ENCODE assay signal across 8 cellular contexts in genomic region chrX:283115-283845, GRCh38. TPM values are rescaled to one million over a fixed set of nuclear protein-coding genes. Genes with fewer than 3 reads are reported as not detected.
A peak's percentile ranks its signal among the peaks of the same experiment; 100 is the strongest.
DNase-seq lines count a peak whose midpoint lies in the region; ATAC-seq and TF ChIP-seq lines count a peak whose summit lies in the region.

No MANE protein-coding gene starts in this region.

- CTCF ChIA-PET in GM10248 (lab: Yijun Ruan, JAX) (no interaction called here), Panc1 (lab: Charles Lee) (no interaction called here)

- no peaks in the 10 kb centered on the region for H3K27me3 Mint-ChIP-seq in activated naive CD8-positive, alpha-beta T cell treated with anti-CD3 and anti-CD28 coated beads, Interleukin-2, amount 50 U/mL, for 24 hours

- H3K36me3 Mint-ChIP-seq in activated naive CD8-positive, alpha-beta T cell treated with anti-CD3 and anti-CD28 coated beads, Interleukin-2, amount 50 U/mL, for 24 hours (ENCODE audit: low read depth): peaks cover 14% of the 10 kb centered on the region

- TF ChIP-seq CTCF in GM10248 (IDR thresholded peaks at IDR 0.05; ENCODE audit: control extremely low read depth, extremely low read depth, low read depth, missing control alignments): no peak
- no peak for TF ChIP-seq CTCF in Panc1 (IDR thresholded peaks at IDR 0.05)
- no peak for TF ChIP-seq CTCF in gastrocnemius medialis (IDR thresholded peaks at IDR 0.05 in 4 of 5, conservative IDR thresholded peaks at IDR 0.05 in 1 of 5)

- intact Hi-C loops in Panc1 (cut with micrococcal nuclease; ENCODE audit: unreplicated experiment): no loop called here
- intact Hi-C loops in gastrocnemius medialis (cut with DNase I; ENCODE audit: low total_unique reads): no loop called here

- H3K9me3 ChIP-seq in Panc1 (ENCODE audit: control insufficient read depth, insufficient read depth, low read depth, low read length): no peaks in the 10 kb centered on the region
- no peaks in the 10 kb centered on the region for H3K9me3 ChIP-seq in gastrocnemius medialis

- H3K36me3 ChIP-seq in Panc1 (ENCODE audit: control insufficient read depth, insufficient read depth, low read length): peaks cover 10% of the 10 kb centered on the region; the same call in 1 of the 2 replicates
- no peaks in the 10 kb centered on the region for H3K36me3 ChIP-seq in gastrocnemius medialis

- in situ Hi-C loops in Panc1 (cut with HindIII; ENCODE audit: low pct_unique_long_range_greater_than_20kb, low sequenced_read_pairs) (no loop called here), gastrocnemius medialis (cut with MboI; ENCODE audit: low sequenced_read_pairs in 4 of 4) (no loop called here)

- H3K27ac ChIP-seq in Panc1 (ENCODE audit: low read length) (peak overlapping the region; percentile 69), gastrocnemius medialis (peak overlapping the region; percentile 36 to 68 (median 50))

- no peak for TF ChIP-seq POLR2A in gastrocnemius medialis (IDR thresholded peaks at IDR 0.05)

- no peaks in the 10 kb centered on the region for H3K9me3 Mint-ChIP-seq in activated naive CD8-positive, alpha-beta T cell treated with anti-CD3 and anti-CD28 coated beads, Interleukin-2, amount 50 U/mL, for 24 hours

- H3K4me3 Mint-ChIP-seq in activated naive CD8-positive, alpha-beta T cell treated with anti-CD3 and anti-CD28 coated beads, Interleukin-2, amount 50 U/mL, for 24 hours: peak overlapping the region; percentile 87

- peak; percentile 92 for DNase-seq in GM10248 (ENCODE audit: extremely low spot score)
- no peak for DNase-seq in Panc1 (ENCODE audit: low read depth, low spot score)
- DNase-seq in activated naive CD8-positive, alpha-beta T cell treated with anti-CD3 and anti-CD28 coated beads, Interleukin-2, amount 50 U/mL, for 24 hours: peak; percentile 91
- peak; percentile 94 for DNase-seq in hepatic stellate cell (ENCODE audit: low spot score)
- peak; percentile 77 to 83 for DNase-seq in gastrocnemius medialis
- DNase-seq in SKM-1 (lab: John Stamatoyannopoulos, UW; ENCODE audit: unreplicated experiment): no peak
- no peak for DNase-seq in NCI-H2227 treated with DMSO at 0.1 percent for 48 hours (lab: John Stamatoyannopoulos, UW)

- peaks cover 24% of the 10 kb centered on the region for H3K4me1 Mint-ChIP-seq in activated naive CD8-positive, alpha-beta T cell treated with anti-CD3 and anti-CD28 coated beads, Interleukin-2, amount 50 U/mL, for 24 hours

- POLR2A ChIA-PET in GM10248 (lab: Yijun Ruan, JAX) (no interaction called here), Panc1 (lab: Charles Lee) (no interaction called here)

- H3K27ac Mint-ChIP-seq in activated naive CD8-positive, alpha-beta T cell treated with anti-CD3 and anti-CD28 coated beads, Interleukin-2, amount 50 U/mL, for 24 hours: peak overlapping the region; percentile 95

- peak; percentile 100 for ATAC-seq in HG02571 (IDR thresholded peaks at IDR 0.05; ENCODE audit: unreplicated experiment)
- peak; percentile 83 for ATAC-seq in Panc1
- ATAC-seq in activated naive CD8-positive, alpha-beta T cell treated with anti-CD3 and anti-CD28 coated beads, Interleukin-2, amount 50 U/mL, for 24 hours: peak; percentile 100
- ATAC-seq in gastrocnemius medialis: peak; percentile 98 to 99

- BruUV-seq in Panc1 (replicated peaks; lab: Mats Ljungman, UMichigan): no TSS peak

- H3K4me1 ChIP-seq in Panc1 (ENCODE audit: control insufficient read depth, insufficient read depth, low read length): no peaks in the 10 kb centered on the region
- H3K4me1 ChIP-seq in gastrocnemius medialis: no peaks in the 10 kb centered on the region

- peak overlapping the region; percentile 48 to 53 for H3K4me3 ChIP-seq in Panc1 (ENCODE audit: low read depth in 2 of 2, low read length in 2 of 2)
- peak overlapping the region; percentile 48 to 91 (median 66) for H3K4me3 ChIP-seq in gastrocnemius medialis

- no peaks in the 10 kb centered on the region for H3K27me3 ChIP-seq in Panc1 (ENCODE audit: control insufficient read depth, insufficient read depth, low read length)
- H3K27me3 ChIP-seq in gastrocnemius medialis: no peaks in the 10 kb centered on the region

RNA-seq across cellular contexts. Expression of gene PLCXD1, which starts 2.1 kb away (rescaled TPM):
- total RNA-seq in Panc1 (2021; ENCODE audit: unreplicated experiment): 54.9 TPM
- polyA plus RNA-seq in Panc1 (2012; ENCODE audit: insufficient read length): 95.5 TPM
- 1 to 10 TPM in 1 of 4 donors, under 1 TPM in 3; 0.36 to 1.7 (median 0.66) TPM for total RNA-seq in gastrocnemius medialis

RNA-seq across cellular contexts. Expression of gene GTPBP6, which starts 35.3 kb away (rescaled TPM):
- total RNA-seq in Panc1 (2021; ENCODE audit: unreplicated experiment) (37.4 TPM), gastrocnemius medialis (10 to 100 TPM; 40.1 to 79.4 (median 46.9) TPM)
- polyA plus RNA-seq in Panc1 (2012; ENCODE audit: insufficient read length): 50.3 TPM

Comparison
In these comparisons a context has a peak if more than half of its experiments do, and no peak if none do; other contexts are left out.
1. DNase-seq: peak in GM10248 (single experiment), activated naive CD8-positive, alpha-beta T cell treated with anti-CD3 and anti-CD28 coated beads, Interleukin-2, amount 50 U/mL, for 24 hours (single experiment), hepatic stellate cell (single experiment) and gastrocnemius medialis (2 of 2); none in Panc1 (single experiment), SKM-1 (single experiment) and NCI-H2227 treated with DMSO at 0.1 percent for 48 hours (single experiment).
2. RNA of gene PLCXD1, which starts 2.1 kb away (total RNA-seq): 54.9 TPM in Panc1 (single experiment); 0.36 to 1.7 TPM in gastrocnemius medialis; every median in the first group is over 10 times any median in the second.
3. Peak in every context shown above with its lines, with median percentiles within 50 percentile points of each other: ATAC-seq.